8 cellular contexts compared by ENCODE assay signal in the genomic region with DNA sequence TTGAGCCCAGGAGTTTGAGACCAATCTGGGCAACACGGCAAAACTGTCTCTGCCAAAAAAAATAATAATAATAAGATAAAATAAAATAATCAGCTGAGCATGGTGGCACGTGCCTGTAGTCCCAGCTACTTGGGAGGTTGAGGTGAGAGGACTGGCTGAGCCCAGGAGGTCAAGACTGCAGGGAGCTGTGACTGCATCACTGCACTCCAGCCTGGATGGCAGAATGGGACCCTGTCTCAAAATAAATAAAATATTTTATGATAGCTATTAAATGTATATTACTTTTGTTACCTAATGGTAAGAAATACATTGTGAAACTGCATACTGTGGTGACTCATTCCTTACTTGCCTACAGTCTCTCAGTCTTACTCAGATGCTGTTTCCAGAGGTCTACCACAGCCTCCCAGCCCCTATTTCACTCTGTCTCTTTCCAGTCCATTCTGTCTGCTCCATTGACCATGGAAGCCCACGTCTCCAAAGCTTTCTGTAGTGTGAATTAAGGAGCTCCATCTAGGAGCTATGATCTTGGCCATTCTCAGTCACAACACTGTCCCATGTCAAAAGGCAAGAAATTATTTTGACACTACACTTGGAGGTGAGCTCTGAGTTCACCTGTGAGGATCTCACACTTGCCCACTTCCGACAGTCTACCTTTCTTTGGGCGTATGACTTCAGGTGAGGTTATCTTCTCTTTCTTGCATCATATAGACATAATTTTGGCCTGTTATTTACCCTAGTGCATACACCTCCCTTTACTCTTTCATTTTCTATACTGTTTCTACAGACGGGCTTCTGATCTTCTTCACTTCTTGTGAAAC. TPM values are rescaled to one million over a fixed set of nuclear protein-coding genes. Genes with fewer than 3 reads are reported as not detected.
DNase-seq lines count a peak whose midpoint lies in the region; ATAC-seq lines count a peak whose summit lies in the region.

No MANE protein-coding gene starts in this region.

- peak; percentile 64 for DNase-seq in activated T-cell treated with anti-CD3 and anti-CD28 coated beads, Interleukin-2, amount 50 U/mL, for 24 hours
- DNase-seq in activated T-cell treated with anti-CD3 and anti-CD28 coated beads for 4 hours (no peak), DMS153 treated with DMSO at 0.1 percent for 48 hours (lab: John Stamatoyannopoulos, UW; ENCODE audit: unreplicated experiment) (no peak), epidermal melanocyte (ENCODE audit: insufficient read length, low spot score) (no peak), SIG-M5 (lab: John Stamatoyannopoulos, UW) (no peak)
- peak; percentile 46 for DNase-seq in activated CD8-positive, alpha-beta T cell treated with anti-CD3 and anti-CD28 coated beads, Interleukin-2, amount 10 ng/mL, durations not matched to agents 7 days and 5 days
- peak; percentile 15 for DNase-seq in stimulated activated CD8-positive, alpha-beta memory T cell treated with anti-CD3 and anti-CD28 coated beads, Interleukin-4, amount 100 ng/mL, for 24 hours (ENCODE audit: low read depth)

- peaks cover 17% of the 10 kb centered on the region for H3K9me3 Mint-ChIP-seq in activated T-cell treated with anti-CD3 and anti-CD28 coated beads, Interleukin-2, amount 50 U/mL, for 24 hours
- no peaks in the 10 kb centered on the region for H3K9me3 Mint-ChIP-seq in activated CD8-positive, alpha-beta T cell treated with anti-CD3 and anti-CD28 coated beads, Interleukin-2, amount 10 ng/mL, durations not matched to agents 7 days and 5 days (ENCODE audit: insufficient read depth)

- peaks cover 4% of the 10 kb centered on the region for H3K27me3 Mint-ChIP-seq in activated T-cell treated with anti-CD3 and anti-CD28 coated beads, Interleukin-2, amount 50 U/mL, for 24 hours
- peaks cover 13% of the 10 kb centered on the region for H3K27me3 Mint-ChIP-seq in activated CD8-positive, alpha-beta T cell treated with anti-CD3 and anti-CD28 coated beads, Interleukin-2, amount 10 ng/mL, durations not matched to agents 7 days and 5 days (ENCODE audit: low read depth)

- H3K4me3 Mint-ChIP-seq in activated T-cell treated with anti-CD3 and anti-CD28 coated beads, Interleukin-2, amount 50 U/mL, for 24 hours: peak overlapping the region; percentile 37
- H3K4me3 Mint-ChIP-seq in activated CD8-positive, alpha-beta T cell treated with anti-CD3 and anti-CD28 coated beads, Interleukin-2, amount 10 ng/mL, durations not matched to agents 7 days and 5 days: no peak overlapping the region

- H3K36me3 Mint-ChIP-seq in activated T-cell treated with anti-CD3 and anti-CD28 coated beads, Interleukin-2, amount 50 U/mL, for 24 hours (ENCODE audit: low read depth): peaks cover 10% of the 10 kb centered on the region
- peaks cover 5% of the 10 kb centered on the region for H3K36me3 Mint-ChIP-seq in activated CD8-positive, alpha-beta T cell treated with anti-CD3 and anti-CD28 coated beads, Interleukin-2, amount 10 ng/mL, durations not matched to agents 7 days and 5 days (ENCODE audit: low read depth)

- peak; percentile 96 for ATAC-seq in HG03066 (IDR thresholded peaks at IDR 0.05; ENCODE audit: low read depth, unreplicated experiment)
- ATAC-seq in activated CD8-positive, alpha-beta T cell treated with anti-CD3 and anti-CD28 coated beads, Interleukin-2, amount 10 ng/mL, durations not matched to agents 7 days and 5 days: peak; percentile 92

- peaks cover 69% of the 10 kb centered on the region for H3K4me1 Mint-ChIP-seq in activated T-cell treated with anti-CD3 and anti-CD28 coated beads, Interleukin-2, amount 50 U/mL, for 24 hours (ENCODE audit: low read depth)
- peaks cover 9% of the 10 kb centered on the region for H3K4me1 Mint-ChIP-seq in activated CD8-positive, alpha-beta T cell treated with anti-CD3 and anti-CD28 coated beads, Interleukin-2, amount 10 ng/mL, durations not matched to agents 7 days and 5 days (ENCODE audit: low read depth)

- peak overlapping the region; percentile 81 for H3K27ac Mint-ChIP-seq in activated T-cell treated with anti-CD3 and anti-CD28 coated beads, Interleukin-2, amount 50 U/mL, for 24 hours
- no peak overlapping the region for H3K27ac Mint-ChIP-seq in activated CD8-positive, alpha-beta T cell treated with anti-CD3 and anti-CD28 coated beads, Interleukin-2, amount 10 ng/mL, durations not matched to agents 7 days and 5 days

- POLR2A ChIA-PET in activated CD8-positive, alpha-beta T cell treated with anti-CD3 and anti-CD28 coated beads, Interleukin-2, amount 10 ng/mL, durations not matched to agents 7 days and 5 days (lab: Charles Lee): interaction anchor here (1.2 to 1.6 kb wide), 3 partner anchors 31 to 39 kb away, joined by 3 to 6 read pairs (median 4); no protein-coding TSS in a partner anchor

- CTCF ChIA-PET in activated CD8-positive, alpha-beta T cell treated with anti-CD3 and anti-CD28 coated beads, Interleukin-2, amount 10 ng/mL, durations not matched to agents 7 days and 5 days (lab: Charles Lee): interaction anchor here (0.6 to 2.1 kb wide), 10 partner anchors 10 to 272 kb away, joined by 3 to 10 read pairs (median 4); no protein-coding TSS in a partner anchor

RNA-seq across cellular contexts. Expression of gene SNX9, which starts 22.4 kb away (rescaled TPM):
- total RNA-seq in activated CD8-positive, alpha-beta T cell treated with anti-CD3 and anti-CD28 coated beads, Interleukin-2, amount 10 ng/mL, durations not matched to agents 7 days and 5 days: 1 to 10 TPM; 9.1 to 9.2 TPM

Comparison
In these comparisons a context has a peak if more than half of its experiments do, and no peak if none do; other contexts are left out.
1. DNase-seq: peak in activated T-cell treated with anti-CD3 and anti-CD28 coated beads, Interleukin-2, amount 50 U/mL, for 24 hours (single experiment), activated CD8-positive, alpha-beta T cell treated with anti-CD3 and anti-CD28 coated beads, Interleukin-2, amount 10 ng/mL, durations not matched to agents 7 days and 5 days (single experiment) and stimulated activated CD8-positive, alpha-beta memory T cell treated with anti-CD3 and anti-CD28 coated beads, Interleukin-4, amount 100 ng/mL, for 24 hours (single experiment); none in activated T-cell treated with anti-CD3 and anti-CD28 coated beads for 4 hours (single experiment), DMS153 treated with DMSO at 0.1 percent for 48 hours (single experiment), epidermal melanocyte (single experiment) and SIG-M5 (single experiment).